Comparison of ENCODE assay signal across 1 cellular context in the genomic region with DNA sequence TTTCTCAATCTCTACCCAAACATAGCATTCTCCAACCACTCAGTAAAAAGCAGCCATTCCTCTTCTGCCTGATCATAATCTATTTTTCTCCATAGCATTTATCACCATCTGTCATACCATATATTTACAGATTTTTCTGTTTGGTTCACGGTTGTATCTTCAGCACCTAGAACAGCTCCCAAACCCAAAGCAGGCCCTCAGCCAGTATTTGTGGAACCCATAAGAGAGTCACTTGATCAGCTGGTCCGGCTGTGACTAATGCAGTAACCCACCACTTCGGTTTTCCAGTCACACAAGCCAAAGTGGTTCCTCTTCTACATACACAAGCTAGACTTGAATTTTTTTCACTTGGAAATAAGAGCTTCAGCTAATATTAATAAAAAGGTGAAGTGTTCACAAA.
TF ChIP-seq lines count a peak whose summit lies in the region.

No MANE protein-coding gene starts in this region.

TF ChIP-seq in GM23338, 12 proteins besides CTCF, POLR2A, EP300 and RAD21 (continued from another document):
- TF ChIP-seq, protein P1, sequence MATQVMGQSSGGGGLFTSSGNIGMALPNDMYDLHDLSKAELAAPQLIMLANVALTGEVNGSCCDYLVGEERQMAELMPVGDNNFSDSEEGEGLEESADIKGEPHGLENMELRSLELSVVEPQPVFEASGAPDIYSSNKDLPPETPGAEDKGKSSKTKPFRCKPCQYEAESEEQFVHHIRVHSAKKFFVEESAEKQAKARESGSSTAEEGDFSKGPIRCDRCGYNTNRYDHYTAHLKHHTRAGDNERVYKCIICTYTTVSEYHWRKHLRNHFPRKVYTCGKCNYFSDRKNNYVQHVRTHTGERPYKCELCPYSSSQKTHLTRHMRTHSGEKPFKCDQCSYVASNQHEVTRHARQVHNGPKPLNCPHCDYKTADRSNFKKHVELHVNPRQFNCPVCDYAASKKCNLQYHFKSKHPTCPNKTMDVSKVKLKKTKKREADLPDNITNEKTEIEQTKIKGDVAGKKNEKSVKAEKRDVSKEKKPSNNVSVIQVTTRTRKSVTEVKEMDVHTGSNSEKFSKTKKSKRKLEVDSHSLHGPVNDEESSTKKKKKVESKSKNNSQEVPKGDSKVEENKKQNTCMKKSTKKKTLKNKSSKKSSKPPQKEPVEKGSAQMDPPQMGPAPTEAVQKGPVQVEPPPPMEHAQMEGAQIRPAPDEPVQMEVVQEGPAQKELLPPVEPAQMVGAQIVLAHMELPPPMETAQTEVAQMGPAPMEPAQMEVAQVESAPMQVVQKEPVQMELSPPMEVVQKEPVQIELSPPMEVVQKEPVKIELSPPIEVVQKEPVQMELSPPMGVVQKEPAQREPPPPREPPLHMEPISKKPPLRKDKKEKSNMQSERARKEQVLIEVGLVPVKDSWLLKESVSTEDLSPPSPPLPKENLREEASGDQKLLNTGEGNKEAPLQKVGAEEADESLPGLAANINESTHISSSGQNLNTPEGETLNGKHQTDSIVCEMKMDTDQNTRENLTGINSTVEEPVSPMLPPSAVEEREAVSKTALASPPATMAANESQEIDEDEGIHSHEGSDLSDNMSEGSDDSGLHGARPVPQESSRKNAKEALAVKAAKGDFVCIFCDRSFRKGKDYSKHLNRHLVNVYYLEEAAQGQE (IDR thresholded peaks at IDR 0.05; ENCODE audit: unreplicated experiment): peak; percentile 70
- TF ChIP-seq EZH2 (IDR thresholded peaks at IDR 0.05; ENCODE audit: low read depth, unreplicated experiment) (no peak), ZNF462 (CRISPR knock-in tag; IDR thresholded peaks at IDR 0.05) (no peak), POLR2AphosphoS5 (IDR thresholded peaks at IDR 0.05; ENCODE audit: low read depth) (no peak)
